Comparison of ENCODE assay signal across 29 cellular contexts in the genomic region with DNA sequence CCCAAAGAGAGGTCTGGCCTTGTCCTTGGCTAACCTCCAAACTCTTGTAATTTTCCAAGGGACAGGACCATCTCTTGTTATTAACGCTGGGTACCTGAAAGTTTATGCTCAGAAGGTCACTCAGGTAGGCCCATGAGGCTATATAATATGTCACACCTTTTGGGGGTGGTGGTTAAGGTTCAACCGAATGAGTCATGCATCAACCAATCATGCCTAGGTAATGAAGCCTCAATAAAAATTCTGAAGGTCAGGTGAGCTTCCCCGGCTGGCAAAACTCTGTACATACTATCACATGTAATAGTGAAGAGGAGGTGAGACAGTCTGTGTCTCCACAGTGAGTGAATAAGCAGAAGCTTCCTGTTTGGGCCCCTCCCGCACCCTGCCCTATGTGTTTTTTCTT.
"Had no signal": no experiment of that assay in that cellular context is flagged by ENCODE, and none has a peak within 500 bp of the region (broad histone marks: within the 10 kb centered on the region; RNA-seq: fewer than 3 reads in every experiment).

No MANE protein-coding gene starts in this region.

- H3K4me3 ChIP-seq: ascending aorta, body of pancreas, MG63, Peyer's patch, SJSA1 had no signal

- H3K27ac ChIP-seq: ascending aorta, body of pancreas, Peyer's patch, SJSA1 had no signal

- H3K27me3 ChIP-seq: ascending aorta, body of pancreas, MG63, Peyer's patch, SJSA1 had no signal

- H3K9me3 ChIP-seq: ascending aorta, body of pancreas, MG63, Peyer's patch, SJSA1 had no signal

- H3K36me3 ChIP-seq: ascending aorta, MG63, Peyer's patch, SJSA1 had no signal

- FAIRE-seq: bronchial epithelial cell had no signal

- ATAC-seq: activated naive CD4-positive, alpha-beta T cell treated with anti-CD3 and anti-CD28 coated beads, Interleukin-2, amount 50 U/mL, for 72 hours; activated naive CD8-positive, alpha-beta T cell treated with anti-CD3 and anti-CD28 coated beads, Interleukin-2, amount 50 U/mL, for 24 hours; activated T-cell treated with anti-CD3 and anti-CD28 coated beads, Interleukin-2, amount 50 U/mL, for 4 hours; body of pancreas; SK-N-SH treated with all-trans-retinoic acid at 6 μM for 48 hours had no signal

- DNase-seq: activated B cell treated with CpG ODN at 0.5 μM for 24 hours; activated CD4-positive, alpha-beta memory T cell treated with anti-CD3 and anti-CD28 coated beads for 36 hours; activated CD4-positive, alpha-beta T cell treated with anti-CD3 and anti-CD28 coated beads for 1 hour; activated CD4-positive, alpha-beta T cell treated with anti-CD3 and anti-CD28 coated beads, Interleukin-2, amount 10 ng/mL, durations not matched to agents 24 days and 14 days; activated CD8-positive, alpha-beta memory T cell treated with anti-CD3 and anti-CD28 coated beads for 24 hours; activated effector memory CD4-positive, alpha-beta T cell treated with anti-CD3 and anti-CD28 coated beads, Interleukin-2, amount 50 U/mL, for 16 hours; activated naive CD4-positive, alpha-beta T cell treated with Interleukin-2 at 50 U/mL for 16 hours; activated naive CD8-positive, alpha-beta T cell treated with anti-CD3 and anti-CD28 coated beads, Interleukin-2, amount 50 U/mL, for 24 hours; activated T-cell treated with anti-CD3 and anti-CD28 coated beads, Interleukin-2, amount 50 U/mL, for 4 hours; amniotic stem cell; body of pancreas; central memory CD4-positive, alpha-beta T cell; MG63; MV-4-11; NCI-H1105; NCI-H1436; NCI-H1694 treated with DMSO at 0.1 percent for 48 hours; NCI-H2029 treated with DMSO at 0.1 percent for 48 hours; NCI-H446; NCI-H524; SHP77; T-helper 2 cell; T1000 had no signal

- H3K4me1 ChIP-seq: ascending aorta, body of pancreas, Peyer's patch, SJSA1 had no signal
